In genomic region chr17:33218657-33219298, GRCh38 we compare ENCODE assay signal across 31 cellular contexts.
DNase-seq lines count a peak whose midpoint lies in the region; ATAC-seq and TF ChIP-seq lines count a peak whose summit lies in the region.
"Had no signal": no experiment of that assay in that cellular context is flagged by ENCODE, and none has a peak within 500 bp of the region (broad histone marks: within the 10 kb centered on the region; RNA-seq: fewer than 3 reads in every experiment).

No MANE protein-coding gene starts in this region.

- peaks cover 14% of the 10 kb centered on the region for H3K27me3 Mint-ChIP-seq in Caco-2 (ENCODE audit: insufficient read depth, unreplicated experiment)

- H3K36me3 ChIP-seq in Caco-2 (ENCODE audit: control insufficient read depth, insufficient read depth, low read length), result no peaks in the 10 kb centered on the region
- H3K36me3 ChIP-seq: heart right ventricle, thyroid gland had no signal

- no peak overlapping the region for H3K4me3 Mint-ChIP-seq in Caco-2 (ENCODE audit: unreplicated experiment)
- H3K4me3 Mint-ChIP-seq: activated naive CD4-positive, alpha-beta T cell treated with anti-CD3 and anti-CD28 coated beads, Interleukin-2, amount 50 U/mL, for 24 hours; activated T-helper 17 cell treated with anti-CD3 and anti-CD28 coated beads, Interleukin-2, amount 50 U/mL, for 72 hours; CD4-positive, alpha-beta memory T cell; central memory CD8-positive, alpha-beta T cell; memory B cell; naive B cell; T-cell had no signal

- intact Hi-C loops in Caco-2 (cut with micrococcal nuclease; ENCODE audit: unreplicated experiment), result no loop called here

- H3K9me3 Mint-ChIP-seq in Caco-2 (ENCODE audit: unreplicated experiment), result no peaks in the 10 kb centered on the region
- H3K9me3 Mint-ChIP-seq: activated naive CD4-positive, alpha-beta T cell treated with anti-CD3 and anti-CD28 coated beads, Interleukin-2, amount 50 U/mL, for 24 hours; activated T-helper 17 cell treated with anti-CD3 and anti-CD28 coated beads, Interleukin-2, amount 50 U/mL, for 72 hours; central memory CD8-positive, alpha-beta T cell; memory B cell; T-cell had no signal

- POLR2A ChIA-PET in Caco-2 (lab: Charles Lee), result no interaction called here

- ATAC-seq in GM21576 (IDR thresholded peaks at IDR 0.05; ENCODE audit: unreplicated experiment) (no peak), GM19035 (IDR thresholded peaks at IDR 0.05; ENCODE audit: unreplicated experiment) (no peak), GM18511 (IDR thresholded peaks at IDR 0.05; ENCODE audit: unreplicated experiment) (no peak)
- ATAC-seq: activated T-helper 17 cell treated with anti-CD3 and anti-CD28 coated beads, Interleukin-2, amount 50 U/mL, for 72 hours; heart right ventricle; T-cell had no signal

- no peaks in the 10 kb centered on the region for H3K4me1 Mint-ChIP-seq in Caco-2 (ENCODE audit: low read depth, unreplicated experiment)
- H3K4me1 Mint-ChIP-seq: activated naive CD4-positive, alpha-beta T cell treated with anti-CD3 and anti-CD28 coated beads, Interleukin-2, amount 50 U/mL, for 24 hours; activated T-helper 17 cell treated with anti-CD3 and anti-CD28 coated beads, Interleukin-2, amount 50 U/mL, for 72 hours; CD4-positive, alpha-beta memory T cell; central memory CD8-positive, alpha-beta T cell; memory B cell; naive B cell; T-cell had no signal

- BruUV-seq in Caco-2 (replicated peaks; lab: Mats Ljungman, UMichigan), result no TSS peak

- CTCF ChIA-PET in Caco-2 (lab: Charles Lee), result interaction anchor here (0.6 kb wide), 1 partner anchor 376 kb away, joined by 3 read pairs; no protein-coding TSS in a partner anchor

- H3K27me3 ChIP-seq in Caco-2 (replicated peaks; ENCODE audit: control insufficient read depth, insufficient read depth, low read length), result 0 out of 2 replicates have a peak, but pooled peaks cover 1% of the 10 kb centered on the region
- H3K27me3 ChIP-seq: thyroid gland had no signal

- TF ChIP-seq CTCF in fibroblast of villous mesenchyme (IDR thresholded peaks at IDR 0.05; ENCODE audit: insufficient read depth, low read depth, low read length) (no peak), Caco-2 (IDR thresholded peaks at IDR 0.05; ENCODE audit: insufficient read depth in 1 of 2, low read depth in 1 of 2, low read length in 1 of 2, severe bottlenecking in 1 of 2, unreplicated experiment in 1 of 2) (no peak)

- H3K4me3 ChIP-seq in fibroblast of villous mesenchyme (ENCODE audit: low read depth, low read length) (no peak overlapping the region), Caco-2 (ENCODE audit: low read depth, low read length) (no peak overlapping the region)
- H3K4me3 ChIP-seq: heart right ventricle, thyroid gland had no signal

- DNase-seq in AG08395 (ENCODE audit: low spot score) (peak; percentile 25), LHCN-M2 (ENCODE audit: low read depth) (peak; percentile 3), fibroblast of villous mesenchyme (ENCODE audit: low read depth) (peak; percentile 3), renal cortical epithelial cell (ENCODE audit: low read depth) (peak; percentile 83), Caco-2 (no peak)
- DNase-seq: activated CD4-positive, alpha-beta T cell treated with anti-CD3 and anti-CD28 coated beads, Interleukin-2, amount 50 U/mL, for 48 hours; activated CD4-positive, CD25-positive, alpha-beta regulatory T cell; activated CD8-positive, alpha-beta memory T cell treated with anti-CD3 and anti-CD28 coated beads, Interleukin-2, amount 50 U/mL, for 48 hours; CD4-positive, alpha-beta memory T cell; dermis blood vessel endothelial cell; DMS153; GDM1; heart right ventricle; left cardiac atrium; naive B cell; NCI-H1105; NCI-H2081 treated with DMSO at 0.1 percent for 48 hours; NCI-H82; retina; SHP77; stimulated activated CD4-positive, alpha-beta T cell treated with anti-CD3 and anti-CD28 coated beads, Interleukin-4, amount 100 ng/mL, for 24 hours; stimulated activated naive CD4-positive, alpha-beta T cell; T-cell; thyroid gland had no signal

- H3K4me1 ChIP-seq in Caco-2, result no peaks in the 10 kb centered on the region
- H3K4me1 ChIP-seq: heart right ventricle, thyroid gland had no signal

- no peaks in the 10 kb centered on the region for H3K36me3 Mint-ChIP-seq in Caco-2 (ENCODE audit: insufficient read depth, unreplicated experiment)
- H3K36me3 Mint-ChIP-seq: activated naive CD4-positive, alpha-beta T cell treated with anti-CD3 and anti-CD28 coated beads, Interleukin-2, amount 50 U/mL, for 24 hours; CD4-positive, alpha-beta memory T cell; memory B cell; naive B cell; T-cell had no signal

- no peaks in the 10 kb centered on the region for H3K9me3 ChIP-seq in Caco-2
- H3K9me3 ChIP-seq: heart right ventricle, thyroid gland had no signal

- no peak overlapping the region for H3K27ac Mint-ChIP-seq in Caco-2 (ENCODE audit: unreplicated experiment)
- H3K27ac Mint-ChIP-seq: activated naive CD4-positive, alpha-beta T cell treated with anti-CD3 and anti-CD28 coated beads, Interleukin-2, amount 50 U/mL, for 24 hours; activated T-helper 17 cell treated with anti-CD3 and anti-CD28 coated beads, Interleukin-2, amount 50 U/mL, for 72 hours; CD4-positive, alpha-beta memory T cell; memory B cell; naive B cell; T-cell had no signal

Comparison
In these comparisons a context has a peak if more than half of its experiments do, and no peak if none do; other contexts are left out.
1. DNase-seq: peak in AG08395 (single experiment), LHCN-M2 (single experiment), fibroblast of villous mesenchyme (single experiment) and renal cortical epithelial cell (single experiment); none in Caco-2 (0 of 2).